ENCODE assay signal across 13 cellular contexts in genomic region chr2:55888941-55889340, GRCh38. TPM values are rescaled to one million over a fixed set of nuclear protein-coding genes. Genes with fewer than 3 reads are reported as not detected.
DNase-seq lines count a peak whose midpoint lies in the region; ATAC-seq lines count a peak whose summit lies in the region.
"Had no signal": no experiment of that assay in that cellular context is flagged by ENCODE, and none has a peak within 500 bp of the region (broad histone marks: within the 10 kb centered on the region; RNA-seq: fewer than 3 reads in every experiment).

No MANE protein-coding gene starts in this region.

- H3K79me2 ChIP-seq in trophoblast cell (ENCODE audit: control insufficient read depth, insufficient read depth, low read length, poor library complexity): no peaks in the 10 kb centered on the region

- no peaks in the 10 kb centered on the region for H3K79me1 ChIP-seq in trophoblast cell (ENCODE audit: low read length)

- H4K8ac ChIP-seq in trophoblast cell (ENCODE audit: low read depth, low read length): no peak overlapping the region

- H3K9me3 ChIP-seq in trophoblast cell (ENCODE audit: insufficient read depth, low read depth, low read length): no peaks in the 10 kb centered on the region
- H3K9me3 ChIP-seq: esophagus squamous epithelium had no signal

- no peak overlapping the region for H2BK12ac ChIP-seq in trophoblast cell (ENCODE audit: low read length)

- no peak overlapping the region for H2BK5ac ChIP-seq in trophoblast cell (ENCODE audit: low read depth, low read length, poor library complexity)

- H3K9ac ChIP-seq in trophoblast cell (ENCODE audit: low read length): no peak overlapping the region
- H3K9ac ChIP-seq: BLaER1 treated with 17β-estradiol and CSF1 and Interleukin-3, amounts not matched to agents 10 nM and 100 nM had no signal

- H4K91ac ChIP-seq in trophoblast cell (ENCODE audit: low read depth, low read length): no peak overlapping the region

- no peak overlapping the region for H2AFZ ChIP-seq in trophoblast cell (ENCODE audit: insufficient read depth, low read length, poor library complexity)

- no peak overlapping the region for H2BK120ac ChIP-seq in trophoblast cell (ENCODE audit: insufficient read depth, low read length, poor library complexity)

- no peak overlapping the region for H4K12ac ChIP-seq in trophoblast cell (ENCODE audit: low read depth, low read length)

- no peaks in the 10 kb centered on the region for H3K27me3 ChIP-seq in trophoblast cell (ENCODE audit: insufficient read depth, low read length)
- H3K27me3 ChIP-seq: BLaER1 treated with 17β-estradiol and CSF1 and Interleukin-3, amounts not matched to agents 10 nM and 100 nM; esophagus squamous epithelium had no signal

- H3K4ac ChIP-seq in trophoblast cell (ENCODE audit: low read depth, low read length): no peak overlapping the region

- no peak overlapping the region for H3K23ac ChIP-seq in trophoblast cell (ENCODE audit: low read length)

- peaks cover 0 to 2% of the 10 kb centered on the region in 2 experiments for H3K4me1 ChIP-seq in trophoblast cell (ENCODE audit: control insufficient read depth in 1 of 2, insufficient read depth in 2 of 2, low read length in 2 of 2)

- H3K14ac ChIP-seq in trophoblast cell (ENCODE audit: low read length): no peak overlapping the region

- H3K27ac ChIP-seq in trophoblast cell (ENCODE audit: low read depth, low read length): no peak overlapping the region

- H2AK5ac ChIP-seq in trophoblast cell (ENCODE audit: low read length): no peak overlapping the region

- no CpG with 5 or more reads among the region's 3 CpGs for WGBS in trophoblast cell (ENCODE audit: extremely low coverage, insufficient coverage, insufficient read length)

- DNase-seq in COLO829 (ENCODE audit: low spot score) (peak; percentile 28), RPMI7951 (ENCODE audit: low read depth) (peak; percentile 75), fibroblast of gingiva (ENCODE audit: low read depth) (peak; percentile 14), trophoblast cell (peak; percentile 54 to 60), D341Med (ENCODE audit: low spot score) (no peak)
- DNase-seq: esophagus squamous epithelium; NCI-H1417; NCI-H526; stimulated activated CD4-positive, alpha-beta T cell treated with anti-CD3 and anti-CD28 coated beads, Interleukin-1b, Interleukin-23, amount 100 ng/mL, for 48 hours had no signal

- ATAC-seq in GM18873 (IDR thresholded peaks at IDR 0.05; ENCODE audit: low FRiP score, unreplicated experiment) (no peak), HG03196 (IDR thresholded peaks at IDR 0.05; ENCODE audit: unreplicated experiment) (no peak), GM21786 (IDR thresholded peaks at IDR 0.05; ENCODE audit: unreplicated experiment) (no peak)

- no peak overlapping the region for H3K4me3 ChIP-seq in trophoblast cell (ENCODE audit: low read depth, low read length)
- H3K4me3 ChIP-seq: BLaER1 treated with 17β-estradiol and CSF1 and Interleukin-3, amounts not matched to agents 10 nM and 100 nM; esophagus squamous epithelium had no signal

- H3K18ac ChIP-seq in trophoblast cell (ENCODE audit: low read length): no peak overlapping the region

- H3K36me3 ChIP-seq in trophoblast cell (ENCODE audit: control insufficient read depth in 1 of 2, insufficient read depth in 2 of 2, low read length in 2 of 2): no peaks in the 10 kb centered on the region
- H3K36me3 ChIP-seq: BLaER1 treated with 17β-estradiol and CSF1 and Interleukin-3, amounts not matched to agents 10 nM and 100 nM; esophagus squamous epithelium had no signal

- no peak overlapping the region for H3K4me2 ChIP-seq in trophoblast cell (ENCODE audit: low read length)

RNA-seq across cellular contexts. Expression of gene EFEMP1, which starts 34.6 kb away (rescaled TPM):
- 3.7 and 5.7 TPM in 2 replicates for total RNA-seq in RPMI7951 (2014; rRNA removed; shearing (Covaris generic))
- 6.6 and 7.5 TPM in 2 replicates for polyA plus RNA-seq in trophoblast cell (2013)
